Comparison of ENCODE assay signal across 23 cellular contexts in the genomic region with DNA sequence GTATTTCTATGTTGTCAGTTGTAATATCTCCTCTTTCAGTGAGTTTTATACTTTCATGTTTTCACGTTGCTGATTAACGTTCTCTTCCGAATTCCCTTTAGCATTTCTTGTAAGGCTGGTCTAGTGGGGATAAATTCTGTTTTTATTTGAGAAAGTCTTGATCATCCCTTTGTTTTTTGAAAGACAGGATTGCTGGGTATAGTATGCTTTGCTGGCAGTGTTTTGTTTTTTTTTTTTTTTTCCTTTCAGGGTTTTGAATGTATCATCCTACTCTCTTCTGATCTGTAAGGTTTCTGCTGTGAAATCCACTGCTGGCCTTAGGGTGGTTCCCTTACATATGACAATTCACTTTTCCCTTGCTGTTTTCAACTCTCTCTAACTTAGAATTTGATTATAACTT.
DNase-seq lines count a peak whose midpoint lies in the region; ATAC-seq, FAIRE-seq and TF ChIP-seq lines count a peak whose summit lies in the region.
"Had no signal": no experiment of that assay in that cellular context is flagged by ENCODE, and none has a peak within 500 bp of the region (broad histone marks: within the 10 kb centered on the region; RNA-seq: fewer than 3 reads in every experiment).

No MANE protein-coding gene starts in this region.

- BruUV-seq in HepG2 (replicated peaks; lab: Mats Ljungman, UMichigan), result no TSS peak
- BruUV-seq in PC-9 (replicated peaks; lab: Mats Ljungman, UMichigan), result no TSS peak

- ATAC-seq in HepG2 (no peak), right lobe of liver (no peak), HG02588 (IDR thresholded peaks at IDR 0.05; ENCODE audit: unreplicated experiment) (no peak), GM18868 (IDR thresholded peaks at IDR 0.05; ENCODE audit: unreplicated experiment) (no peak)
- ATAC-seq: CD8-positive, alpha-beta T cell; GM23338; HCT116 had no signal

- H3K36me3 ChIP-seq in HepG2 (replicated peaks in 1 of 2; ENCODE audit: control insufficient read depth in 1 of 2, insufficient read depth in 2 of 2, low read length in 2 of 2) (peaks cover 3 to 7% of the 10 kb centered on the region in 2 experiments; a peak in 4 of 5 replicates), right lobe of liver (no peaks in the 10 kb centered on the region), adipocyte (ENCODE audit: control insufficient read depth, insufficient read depth, low read length, severe bottlenecking) (no peaks in the 10 kb centered on the region), endodermal cell (ENCODE audit: control insufficient read depth, insufficient read depth, low read length) (peaks cover 5% of the 10 kb centered on the region), PC-9 (ENCODE audit: low read depth) (0 out of 2 replicates have a peak, but pooled peaks cover 11% of the 10 kb centered on the region)

- peaks cover 19% of the 10 kb centered on the region for H3K36me3 Mint-ChIP-seq in endodermal cell (ENCODE audit: low read depth)

- TF ChIP-seq RAD21 in HepG2 (CRISPR knock-in tag; IDR thresholded peaks at IDR 0.05), result no peak

- DNase-seq in HepG2 (ENCODE audit: low spot score), result no peak
- DNase-seq in right lobe of liver, result no peak
- DNase-seq in adipocyte (ENCODE audit: low read depth), result no peak
- DNase-seq in endodermal cell, result no peak
- no peak for DNase-seq in amygdala (lab: John Stamatoyannopoulos, UW)
- DNase-seq in PC-9, result no peak
- DNase-seq: Caco-2; CD4-positive, CD25-positive, alpha-beta regulatory T cell; CD8-positive, alpha-beta T cell; DMS153; DND-41; GDM1; H9 had no signal

- TF ChIP-seq EP300 in HepG2 (IDR thresholded peaks at IDR 0.05; ENCODE audit: low read depth in 2 of 2, low read length in 2 of 2) (no peak), HepG2 (CRISPR knock-in tag; IDR thresholded peaks at IDR 0.05; ENCODE audit: borderline replicate concordance) (no peak)

- H3K9me3 ChIP-seq in HepG2 (ENCODE audit: low read length) (peaks cover 30% of the 10 kb centered on the region), right lobe of liver (no peaks in the 10 kb centered on the region), adipocyte (ENCODE audit: control insufficient read depth, low read length) (peaks cover 25% of the 10 kb centered on the region), endodermal cell (ENCODE audit: control insufficient read depth, low read length) (peaks cover 29% of the 10 kb centered on the region), PC-9 (ENCODE audit: insufficient read depth, low read depth) (peaks cover 15% of the 10 kb centered on the region)
- H3K9me3 ChIP-seq: Caco-2 had no signal

- no peaks in the 10 kb centered on the region for H3K4me1 Mint-ChIP-seq in endodermal cell
- H3K4me1 Mint-ChIP-seq: GM23338, H9 had no signal

- H3K9ac ChIP-seq in HepG2 (ENCODE audit: insufficient read depth, low read depth, low read length) (no peak overlapping the region), adipocyte (ENCODE audit: low read length) (no peak overlapping the region), endodermal cell (ENCODE audit: extremely low read depth, low read length, poor library complexity, severe bottlenecking) (no peak overlapping the region)
- H3K9ac ChIP-seq: BLaER1 had no signal

- no peak for FAIRE-seq in HepG2 (lab: Jason Lieb, UNC)
- FAIRE-seq: A204.1, GM12891 had no signal

- H3K9me3 Mint-ChIP-seq in endodermal cell, result peaks cover 36% of the 10 kb centered on the region

- H3K9me2 ChIP-seq in PC-9 (ENCODE audit: insufficient read depth), result no peaks in the 10 kb centered on the region

- H3K27ac ChIP-seq in HepG2 (ENCODE audit: extremely low read length, insufficient read depth, low read length), result no peak overlapping the region
- no peak overlapping the region for H3K27ac ChIP-seq in right lobe of liver
- no peak overlapping the region for H3K27ac ChIP-seq in endodermal cell (ENCODE audit: low read depth, low read length)
- no peak overlapping the region for H3K27ac ChIP-seq in PC-9
- H3K27ac ChIP-seq: 22Rv1, BLaER1, C4-2B had no signal

- H3K4me2 ChIP-seq in HepG2 (ENCODE audit: low read depth, low read length), result no peak overlapping the region
- no peak overlapping the region for H3K4me2 ChIP-seq in PC-9
- H3K4me2 ChIP-seq: BLaER1, GM23338 had no signal

- no peaks in the 10 kb centered on the region for H3K27me3 Mint-ChIP-seq in endodermal cell (ENCODE audit: insufficient read depth)
- H3K27me3 Mint-ChIP-seq: B cell; CD4-positive, CD25-positive, alpha-beta regulatory T cell had no signal

- H3K79me2 ChIP-seq in HepG2 (ENCODE audit: insufficient read depth, low read length), result peaks cover 4% of the 10 kb centered on the region
- H3K79me2 ChIP-seq in PC-9 (ENCODE audit: low read depth), result no peaks in the 10 kb centered on the region

- H3K4me3 ChIP-seq in HepG2 (replicated peaks in 1 of 3; ENCODE audit: insufficient read depth in 1 of 3, low read depth in 2 of 3, low read length in 3 of 3) (no peak overlapping the region), right lobe of liver (no peak overlapping the region), adipocyte (ENCODE audit: low read length) (peak overlapping the region; percentile 34), endodermal cell (ENCODE audit: low read length) (peak overlapping the region; percentile 56), PC-9 (no peak overlapping the region)
- H3K4me3 ChIP-seq: BLaER1, GM23338 had no signal

- WGBS in HepG2 (ENCODE audit: low lambda C conversion rate), result 97% methylated on average over 3 of the region's 3 CpGs
- WGBS in right lobe of liver (ENCODE audit: insufficient coverage, low coverage, low lambda C conversion rate, missing lambda C conversion rate), result 97% methylated on average over 3 of the region's 3 CpGs
- 96% methylated on average over 3 of the region's 3 CpGs; no CpG with 5 or more reads in 1 of the 2 experiments for WGBS in endodermal cell (ENCODE audit: insufficient coverage in 1 of 2, insufficient read length in 1 of 2), 2 experiments

- CTCF ChIA-PET in HepG2 (lab: Yijun Ruan, JAX; ENCODE audit: low intra/inter-chr PET ratio, low total read pairs), result no interaction called here
- CTCF ChIA-PET in PC-9 (lab: Charles Lee), result no interaction called here

- no peak overlapping the region for H3K27ac Mint-ChIP-seq in endodermal cell
- H3K27ac Mint-ChIP-seq: B cell; CD4-positive, CD25-positive, alpha-beta regulatory T cell; CD8-positive, alpha-beta T cell; GM23338; H9 had no signal

- TF ChIP-seq POLR2A in HepG2 (IDR thresholded peaks at IDR 0.05; ENCODE audit: insufficient read depth in 1 of 2, low read depth in 2 of 2, low read length in 2 of 2) (no peak), right lobe of liver (IDR thresholded peaks at IDR 0.05) (no peak)

- TF ChIP-seq CTCF in HepG2 (CRISPR knock-in tag; IDR thresholded peaks at IDR 0.05) (no peak), right lobe of liver (IDR thresholded peaks at IDR 0.05) (no peak), endodermal cell (conservative IDR thresholded peaks at IDR 0.05) (no peak), PC-9 (conservative IDR thresholded peaks at IDR 0.05) (no peak)

- no peak overlapping the region for H2AFZ ChIP-seq in HepG2 (ENCODE audit: low read length)
- H2AFZ ChIP-seq in PC-9, result no peak overlapping the region
- H2AFZ ChIP-seq: GM23338 had no signal

- H3F3A ChIP-seq in PC-9 (ENCODE audit: insufficient read depth, low read depth), result no peaks in the 10 kb centered on the region

- POLR2A ChIA-PET in HepG2 (lab: Yijun Ruan, JAX), result no interaction called here
- POLR2A ChIA-PET in PC-9 (lab: Charles Lee; ENCODE audit: unreplicated experiment), result no interaction called here

- no peaks in the 10 kb centered on the region for H4K20me1 ChIP-seq in HepG2 (ENCODE audit: insufficient read depth, low read length)
- no peaks in the 10 kb centered on the region for H4K20me1 ChIP-seq in PC-9 (ENCODE audit: insufficient read depth)

- no peaks in the 10 kb centered on the region for H3K27me3 ChIP-seq in HepG2 (ENCODE audit: control insufficient read depth in 1 of 2, insufficient read depth in 2 of 2, low read length in 2 of 2)
- no peaks in the 10 kb centered on the region for H3K27me3 ChIP-seq in right lobe of liver
- H3K27me3 ChIP-seq in adipocyte (replicated peaks; ENCODE audit: control insufficient read depth, insufficient read depth, low read length), result no peaks in the 10 kb centered on the region
- H3K27me3 ChIP-seq in endodermal cell (ENCODE audit: control insufficient read depth, insufficient read depth, low read length, poor library complexity, severe bottlenecking), result no peaks in the 10 kb centered on the region
- no peaks in the 10 kb centered on the region for H3K27me3 ChIP-seq in PC-9 (ENCODE audit: insufficient read depth, low read depth)
- H3K27me3 ChIP-seq: BLaER1 had no signal

- in situ Hi-C loops in HepG2 (cut with HindIII; ENCODE audit: extremely low pct_ligation_motif_present, low pct_unique_long_range_greater_than_20kb), result no loop called here

- peaks cover 17% of the 10 kb centered on the region for H3K4me1 ChIP-seq in HepG2 (ENCODE audit: insufficient read depth, low read length)
- H3K4me1 ChIP-seq in right lobe of liver, result peaks cover 0 to 14% (median 3%) of the 10 kb centered on the region in 4 donors
- H3K4me1 ChIP-seq in adipocyte (ENCODE audit: control insufficient read depth, insufficient read depth, low read length), result no peaks in the 10 kb centered on the region
- no peaks in the 10 kb centered on the region for H3K4me1 ChIP-seq in endodermal cell (ENCODE audit: control insufficient read depth, insufficient read depth, low read length)
- H3K4me1 ChIP-seq in PC-9 (replicated peaks; ENCODE audit: insufficient read depth), result no peaks in the 10 kb centered on the region
- H3K4me1 ChIP-seq: BLaER1, Caco-2 had no signal

- intact Hi-C loops in HepG2 (cut with micrococcal nuclease; ENCODE audit: unreplicated experiment), result no loop called here
- intact Hi-C loops in right lobe of liver (cut with DNase I), result no loop called here
- intact Hi-C loops in PC-9 (cut with micrococcal nuclease; ENCODE audit: unreplicated experiment), result no loop called here

- no peak overlapping the region for H3K4me3 Mint-ChIP-seq in endodermal cell
- H3K4me3 Mint-ChIP-seq: B cell; CD4-positive, CD25-positive, alpha-beta regulatory T cell; CD8-positive, alpha-beta T cell; GM23338; H9 had no signal

TF ChIP-seq in HepG2, 621 proteins besides CTCF, POLR2A, EP300 and RAD21 (continues in another document):
- TF ChIP-seq, protein P1, sequence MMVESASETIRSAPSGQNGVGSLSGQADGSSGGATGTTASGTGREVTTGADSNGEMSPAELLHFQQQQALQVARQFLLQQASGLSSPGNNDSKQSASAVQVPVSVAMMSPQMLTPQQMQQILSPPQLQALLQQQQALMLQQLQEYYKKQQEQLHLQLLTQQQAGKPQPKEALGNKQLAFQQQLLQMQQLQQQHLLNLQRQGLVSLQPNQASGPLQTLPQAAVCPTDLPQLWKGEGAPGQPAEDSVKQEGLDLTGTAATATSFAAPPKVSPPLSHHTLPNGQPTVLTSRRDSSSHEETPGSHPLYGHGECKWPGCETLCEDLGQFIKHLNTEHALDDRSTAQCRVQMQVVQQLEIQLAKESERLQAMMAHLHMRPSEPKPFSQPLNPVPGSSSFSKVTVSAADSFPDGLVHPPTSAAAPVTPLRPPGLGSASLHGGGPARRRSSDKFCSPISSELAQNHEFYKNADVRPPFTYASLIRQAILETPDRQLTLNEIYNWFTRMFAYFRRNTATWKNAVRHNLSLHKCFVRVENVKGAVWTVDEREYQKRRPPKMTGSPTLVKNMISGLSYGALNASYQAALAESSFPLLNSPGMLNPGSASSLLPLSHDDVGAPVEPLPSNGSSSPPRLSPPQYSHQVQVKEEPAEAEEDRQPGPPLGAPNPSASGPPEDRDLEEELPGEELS (CRISPR knock-in tag; IDR thresholded peaks at IDR 0.05), result no peak
- no peak for TF ChIP-seq ZNF619 (CRISPR knock-in tag; IDR thresholded peaks at IDR 0.05)

Comparison
In these comparisons a context has a peak if more than half of its experiments do, and no peak if none do; other contexts are left out.
1. H3K4me3 ChIP-seq: peak in adipocyte (single experiment) and endodermal cell (single experiment); none in HepG2 (0 of 3), right lobe of liver (0 of 3) and PC-9 (single experiment).